Comparison of ENCODE assay signal across 21 cellular contexts in the genomic region with DNA sequence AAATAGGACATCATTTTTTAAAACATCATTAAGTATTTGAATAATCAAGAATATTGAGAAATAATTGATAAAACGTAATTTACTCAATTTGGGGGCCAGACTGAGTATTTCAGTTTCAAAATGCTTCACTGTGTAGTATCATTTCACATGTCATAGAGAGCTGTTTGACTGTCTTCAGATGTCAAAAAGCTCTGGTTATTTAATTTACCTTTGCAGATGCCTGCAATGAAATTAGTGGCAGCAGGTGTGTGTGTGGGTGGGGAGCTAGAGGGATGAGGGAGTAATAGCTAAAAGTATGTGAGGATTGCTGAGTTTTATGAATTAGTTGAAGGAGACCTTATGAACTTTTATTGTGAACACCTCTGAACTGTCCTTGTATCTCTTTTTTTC.
"Had no signal": no experiment of that assay in that cellular context is flagged by ENCODE, and none has a peak within 500 bp of the region (broad histone marks: within the 10 kb centered on the region; RNA-seq: fewer than 3 reads in every experiment).

No MANE protein-coding gene starts in this region.

- FAIRE-seq: astrocyte had no signal

- H3K27me3 ChIP-seq: adrenal gland, left lung, right atrium auricular region, stomach, suprapubic skin, tibial nerve had no signal

- H3K27ac Mint-ChIP-seq: activated naive CD8-positive, alpha-beta T cell; immature natural killer cell; mesothelial cell of epicardium; natural killer cell had no signal

- DNase-seq: activated T-cell treated with anti-CD3 and anti-CD28 coated beads, Interleukin-2, amount 50 U/mL, for 1 hour; adrenal gland; central memory CD4-positive, alpha-beta T cell; dermis blood vessel endothelial cell; effector CD8-positive, alpha-beta T cell; erythroblast; foreskin fibroblast; immature natural killer cell; left lung; natural killer cell; stimulated activated CD4-positive, alpha-beta T cell treated with anti-CD3 and anti-CD28 coated beads, Interleukin-4, amount 100 ng/mL, for 4 hours; stomach; T-helper 9 cell had no signal

- H3K9me3 ChIP-seq: adrenal gland, left lung, prostate gland, right atrium auricular region, stomach, suprapubic skin, tibial nerve had no signal

- H3K4me3 Mint-ChIP-seq: activated naive CD8-positive, alpha-beta T cell; immature natural killer cell; mesothelial cell of epicardium; natural killer cell had no signal

- H3K27ac ChIP-seq: adrenal gland, left lung, prostate gland, right atrium auricular region, stomach, suprapubic skin, tibial nerve had no signal

- H3K36me3 ChIP-seq: adrenal gland, left lung, prostate gland, right atrium auricular region, stomach, suprapubic skin, tibial nerve had no signal

- H3K36me3 Mint-ChIP-seq: activated naive CD8-positive, alpha-beta T cell; mesothelial cell of epicardium; natural killer cell had no signal

- ATAC-seq: left lung, natural killer cell had no signal

- H3K4me3 ChIP-seq: adrenal gland, left lung, lung, prostate gland, right atrium auricular region, stomach, suprapubic skin, tibial nerve had no signal

- H3K4me1 ChIP-seq: adrenal gland, left lung, prostate gland, right atrium auricular region, stomach, suprapubic skin, tibial nerve had no signal
